In genomic region chr15:90345859-90346258, GRCh38 we compare ENCODE assay signal across 13 cellular contexts.
"Had no signal": no experiment of that assay in that cellular context is flagged by ENCODE, and none has a peak within 500 bp of the region (broad histone marks: within the 10 kb centered on the region; RNA-seq: fewer than 3 reads in every experiment).

No MANE protein-coding gene starts in this region.

- DNase-seq: activated CD4-positive, alpha-beta memory T cell treated with anti-CD3 and anti-CD28 coated beads, Interleukin-2, amount 10 ng/mL, durations not matched to agents 7 days and 5 days; activated effector memory CD4-positive, alpha-beta T cell treated with Interleukin-2 at 50 U/mL for 16 hours; activated T-cell treated with anti-CD3 and anti-CD28 coated beads, Interleukin-2, amount 50 U/mL, for 24 hours; amniotic stem cell; effector memory CD4-positive, alpha-beta T cell; foreskin melanocyte; ovary; T-helper 1 cell had no signal

- H3K4me1 Mint-ChIP-seq: neural crest cell had no signal

- ATAC-seq: stimulated activated effector memory CD8-positive, alpha-beta T cell treated with anti-CD3 and anti-CD28 coated beads, Interleukin-12 subunit alpha, Interleukin-12 subunit beta, amount 100 ng/mL, for 72 hours had no signal

- H3K4me3 Mint-ChIP-seq: activated CD4-positive, alpha-beta memory T cell treated with anti-CD3 and anti-CD28 coated beads, Interleukin-2, amount 10 ng/mL, durations not matched to agents 7 days and 5 days; activated naive CD4-positive, alpha-beta T cell treated with anti-CD3 and anti-CD28 coated beads, Interleukin-2, amount 50 U/mL, for 24 hours; activated T-cell treated with anti-CD3 and anti-CD28 coated beads, Interleukin-2, amount 50 U/mL, for 24 hours; central memory CD8-positive, alpha-beta T cell; neural crest cell; stimulated activated effector memory CD8-positive, alpha-beta T cell treated with anti-CD3 and anti-CD28 coated beads, Interleukin-12 subunit alpha, Interleukin-12 subunit beta, amount 100 ng/mL, for 72 hours had no signal

- H3K4me3 ChIP-seq: ovary, thoracic aorta had no signal

- H3K27ac Mint-ChIP-seq: activated CD4-positive, alpha-beta memory T cell treated with anti-CD3 and anti-CD28 coated beads, Interleukin-2, amount 10 ng/mL, durations not matched to agents 7 days and 5 days; activated naive CD4-positive, alpha-beta T cell treated with anti-CD3 and anti-CD28 coated beads, Interleukin-2, amount 50 U/mL, for 24 hours; activated T-cell treated with anti-CD3 and anti-CD28 coated beads, Interleukin-2, amount 50 U/mL, for 24 hours; stimulated activated effector memory CD8-positive, alpha-beta T cell treated with anti-CD3 and anti-CD28 coated beads, Interleukin-12 subunit alpha, Interleukin-12 subunit beta, amount 100 ng/mL, for 72 hours had no signal

- H3K9me3 Mint-ChIP-seq: activated CD4-positive, alpha-beta memory T cell treated with anti-CD3 and anti-CD28 coated beads, Interleukin-2, amount 10 ng/mL, durations not matched to agents 7 days and 5 days; activated naive CD4-positive, alpha-beta T cell treated with anti-CD3 and anti-CD28 coated beads, Interleukin-2, amount 50 U/mL, for 24 hours; activated T-cell treated with anti-CD3 and anti-CD28 coated beads, Interleukin-2, amount 50 U/mL, for 24 hours; central memory CD8-positive, alpha-beta T cell; neural crest cell; stimulated activated effector memory CD8-positive, alpha-beta T cell treated with anti-CD3 and anti-CD28 coated beads, Interleukin-12 subunit alpha, Interleukin-12 subunit beta, amount 100 ng/mL, for 72 hours had no signal

- H3K27me3 Mint-ChIP-seq: activated naive CD4-positive, alpha-beta T cell treated with anti-CD3 and anti-CD28 coated beads, Interleukin-2, amount 50 U/mL, for 24 hours; activated T-cell treated with anti-CD3 and anti-CD28 coated beads, Interleukin-2, amount 50 U/mL, for 24 hours; central memory CD8-positive, alpha-beta T cell had no signal

- H3K27me3 ChIP-seq: ovary had no signal

- H3K27ac ChIP-seq: ovary, thoracic aorta had no signal

- H3K9me3 ChIP-seq: ovary, thoracic aorta had no signal

- H3K36me3 ChIP-seq: ovary, thoracic aorta had no signal

- H3K36me3 Mint-ChIP-seq: activated naive CD4-positive, alpha-beta T cell treated with anti-CD3 and anti-CD28 coated beads, Interleukin-2, amount 50 U/mL, for 24 hours; stimulated activated effector memory CD8-positive, alpha-beta T cell treated with anti-CD3 and anti-CD28 coated beads, Interleukin-12 subunit alpha, Interleukin-12 subunit beta, amount 100 ng/mL, for 72 hours had no signal
